ENCODE assay signal across 1 cellular context in genomic region chrX:40107291-40108083, GRCh38.
TF ChIP-seq lines count a peak whose summit lies in the region.

No MANE protein-coding gene starts in this region.

TF ChIP-seq in K562, 482 proteins besides CTCF, POLR2A, EP300 and RAD21 (continued from another document and continues in another):
- TF ChIP-seq ZNF609 (CRISPR knock-in tag; IDR thresholded peaks at IDR 0.05; ENCODE audit: borderline replicate concordance) (no peak), ZNF354B (CRISPR knock-in tag; IDR thresholded peaks at IDR 0.05) (no peak), GABPB2 (CRISPR knock-in tag; conservative IDR thresholded peaks at IDR 0.05) (no peak), ZNF584 (CRISPR knock-in tag; IDR thresholded peaks at IDR 0.05; ENCODE audit: low read depth) (no peak; the same call in 1 of the 2 replicates), NFE2L1 (tag; IDR thresholded peaks at IDR 0.05; ENCODE audit: borderline replicate concordance, low read depth) (no peak), SETDB1 (IDR thresholded peaks at IDR 0.05; ENCODE audit: low read length) (no peak), ELK1 (CRISPR knock-in tag; IDR thresholded peaks at IDR 0.05) (no peak), MAX (CRISPR knock-in tag; IDR thresholded peaks at IDR 0.05) (peak; percentile 95), RBM17 (IDR thresholded peaks at IDR 0.05; ENCODE audit: borderline replicate concordance, low read depth, low read length) (no peak), ZNF280A (IDR thresholded peaks at IDR 0.05; ENCODE audit: low read depth, partially characterized antibody) (no peak), HNRNPH1 (optimal IDR thresholded peaks at IDR 0.05; ENCODE audit: low read depth, low read length) (no peak), THAP7 (CRISPR knock-in tag; IDR thresholded peaks at IDR 0.05) (no peak), PRPF4 (IDR thresholded peaks at IDR 0.05; ENCODE audit: insufficient read depth, low read depth, low read length, poor library complexity, severe bottlenecking) (no peak), ZNF347 (CRISPR knock-in tag; IDR thresholded peaks at IDR 0.05; ENCODE audit: low read depth) (no peak), UBTF (IDR thresholded peaks at IDR 0.05; ENCODE audit: borderline replicate concordance in 1 of 2, low read depth in 2 of 2, low read length in 2 of 2) (peak in 1 of 2 experiments; percentile 91; a peak in 2 of 4 replicates), ZBTB8A (IDR thresholded peaks at IDR 0.05; ENCODE audit: partially characterized antibody) (no peak), ZBTB34 (CRISPR knock-in tag; IDR thresholded peaks at IDR 0.05) (0 out of 2 replicates have a peak, but pooled peaks have one; percentile 25), E2F1 (CRISPR knock-in tag; IDR thresholded peaks at IDR 0.05) (peak; percentile 27; the same call in 1 of the 2 replicates), RBM15 (IDR thresholded peaks at IDR 0.05; ENCODE audit: insufficient read depth, low read length) (no peak), ZNF586 (CRISPR knock-in tag; conservative IDR thresholded peaks at IDR 0.05) (no peak), CC2D1A (IDR thresholded peaks at IDR 0.05) (no peak), ARHGAP35 (IDR thresholded peaks at IDR 0.05; ENCODE audit: partially characterized antibody) (no peak), HIVEP1 (CRISPR knock-in tag; IDR thresholded peaks at IDR 0.05) (no peak), IRF9 (tag; IDR thresholded peaks at IDR 0.05) (no peak), MCM2 (IDR thresholded peaks at IDR 0.05; ENCODE audit: low read depth) (no peak), ZNF589 (CRISPR knock-in tag; IDR thresholded peaks at IDR 0.05; ENCODE audit: low read depth) (peak; percentile 85), ZFP30 (CRISPR knock-in tag; IDR thresholded peaks at IDR 0.05; ENCODE audit: borderline replicate concordance) (no peak), ELF4 (CRISPR knock-in tag; IDR thresholded peaks at IDR 0.05) (no peak), THRA (IDR thresholded peaks at IDR 0.05) (no peak), STAT5B (CRISPR knock-in tag; IDR thresholded peaks at IDR 0.05) (no peak), KLF1 (tag; IDR thresholded peaks at IDR 0.05) (no peak; the same call in 1 of the 2 replicates), SMAD3 (CRISPR knock-in tag; conservative IDR thresholded peaks at IDR 0.05) (no peak), E4F1 (CRISPR knock-in tag; IDR thresholded peaks at IDR 0.05; ENCODE audit: borderline replicate concordance) (no peak), ILF3 (IDR thresholded peaks at IDR 0.05; ENCODE audit: borderline replicate concordance) (no peak), SFPQ (IDR thresholded peaks at IDR 0.05; ENCODE audit: low read depth, low read length) (no peak)
